15 cellular contexts compared by ENCODE assay signal in the genomic region with DNA sequence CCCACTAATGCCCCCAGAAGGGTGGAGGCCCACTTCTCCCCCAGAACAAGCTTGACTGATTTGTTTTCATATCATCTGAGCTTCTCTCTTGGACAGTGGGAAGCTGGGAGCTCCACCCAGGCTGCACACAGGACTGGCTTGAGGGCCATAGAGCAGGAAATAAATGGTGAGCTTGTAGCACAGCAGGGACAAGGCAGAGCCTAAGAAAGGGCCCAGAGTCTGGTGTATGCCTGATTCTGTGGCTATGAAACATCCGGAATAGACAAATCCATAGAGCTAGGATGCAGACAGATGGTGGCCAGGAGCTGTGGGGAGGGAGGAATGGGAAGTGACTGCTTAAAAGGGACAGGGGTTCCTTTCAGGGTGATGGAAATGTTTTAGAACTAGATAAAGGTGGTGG.
DNase-seq lines count a peak whose midpoint lies in the region; ATAC-seq and TF ChIP-seq lines count a peak whose summit lies in the region.
"Had no signal": no experiment of that assay in that cellular context is flagged by ENCODE, and none has a peak within 500 bp of the region (broad histone marks: within the 10 kb centered on the region; RNA-seq: fewer than 3 reads in every experiment).

No MANE protein-coding gene starts in this region.

- H3K9ac ChIP-seq in colonic mucosa (ENCODE audit: low read depth in 2 of 2, low read length in 2 of 2): no peak overlapping the region

- CTCF ChIA-PET in CD4-positive, alpha-beta T cell (lab: Charles Lee): no interaction called here

- no peak for DNase-seq in CD4-positive, alpha-beta T cell
- DNase-seq in NCI-H146 (lab: John Stamatoyannopoulos, UW) (peak; percentile 39), colonic mucosa (no peak), psoas muscle (no peak), activated gamma-delta T cell treated with Interleukin-2 at 50 U/mL for 16 hours (no peak), retina (no peak)
- DNase-seq: CD8-positive, alpha-beta T cell; mesendoderm; stimulated activated CD4-positive, alpha-beta T cell treated with anti-CD3 and anti-CD28 coated beads, Interleukin-4, amount 100 ng/mL, for 1 hour; stimulated activated naive B cell treated with anti-CD40 and anti-IgM and Interleukin-4, amounts not matched to agents 10 μg/mL and 1 μg/mL and 100 μg/mL, for 72 hours had no signal

- peaks cover 32% of the 10 kb centered on the region for H3K4me1 Mint-ChIP-seq in CD4-positive, alpha-beta T cell (ENCODE audit: low read depth)

- intact Hi-C loops in CD4-positive, alpha-beta T cell (cut with DNase I, micrococcal nuclease): no loop called here
- intact Hi-C loops in colonic mucosa (cut with DNase I) (no loop called here), psoas muscle (cut with DNase I) (no loop called here)

- H3K9me3 Mint-ChIP-seq in CD4-positive, alpha-beta T cell: no peaks in the 10 kb centered on the region
- H3K9me3 Mint-ChIP-seq: CD8-positive, alpha-beta T cell; IgD-negative memory B cell; stimulated activated naive B cell treated with anti-CD40 and anti-IgM and Interleukin-4, amounts not matched to agents 10 μg/mL and 1 μg/mL and 100 μg/mL, for 72 hours; T-helper 2 cell treated with Interferon-gamma antibody and Interleukin-4, amounts not matched to agents 5 μg/mL and 100 μg/mL, for 36 hours had no signal

- H3K36me3 Mint-ChIP-seq in CD4-positive, alpha-beta T cell (ENCODE audit: low read depth): peaks cover 19% of the 10 kb centered on the region

- H3K27ac ChIP-seq in CD4-positive, alpha-beta T cell (ENCODE audit: low read depth, low read length): no peak overlapping the region
- H3K27ac ChIP-seq in colonic mucosa: peak overlapping the region; percentile 61
- peak overlapping the region; percentile 41 for H3K27ac ChIP-seq in psoas muscle
- H3K27ac ChIP-seq: epithelial cell of prostate had no signal

- no peaks in the 10 kb centered on the region for H3K27me3 ChIP-seq in CD4-positive, alpha-beta T cell (ENCODE audit: control insufficient read depth, insufficient read depth, low read length)
- H3K27me3 ChIP-seq in colonic mucosa (no peaks in the 10 kb centered on the region), psoas muscle (ENCODE audit: insufficient read depth in 3 of 3, low read length in 2 of 3) (no peaks in the 10 kb centered on the region)

- H3K9me3 ChIP-seq in CD4-positive, alpha-beta T cell (ENCODE audit: control insufficient read depth, low read length): no peaks in the 10 kb centered on the region
- H3K9me3 ChIP-seq in colonic mucosa: no peaks in the 10 kb centered on the region
- H3K9me3 ChIP-seq in psoas muscle: no peaks in the 10 kb centered on the region

- peak overlapping the region; percentile 55 for H3K27ac Mint-ChIP-seq in CD4-positive, alpha-beta T cell
- H3K27ac Mint-ChIP-seq: CD8-positive, alpha-beta T cell; IgD-negative memory B cell; progenitor cell of endocrine pancreas; stimulated activated naive B cell treated with anti-CD40 and anti-IgM and Interleukin-4, amounts not matched to agents 10 μg/mL and 1 μg/mL and 100 μg/mL, for 72 hours; T-helper 2 cell treated with Interferon-gamma antibody and Interleukin-4, amounts not matched to agents 5 μg/mL and 100 μg/mL, for 36 hours had no signal

- no peak for ATAC-seq in CD4-positive, alpha-beta T cell (ENCODE audit: poor library complexity)
- ATAC-seq in psoas muscle: no peak
- ATAC-seq in HG03095 (IDR thresholded peaks at IDR 0.05; ENCODE audit: unreplicated experiment): no peak
- ATAC-seq: CD8-positive, alpha-beta T cell; stimulated activated naive B cell treated with anti-CD40 and anti-IgM and Interleukin-4, amounts not matched to agents 10 μg/mL and 1 μg/mL and 100 μg/mL, for 72 hours had no signal

- TF ChIP-seq CTCF in CD4-positive, alpha-beta T cell (IDR thresholded peaks at IDR 0.05): no peak
- no peak for TF ChIP-seq CTCF in colonic mucosa (IDR thresholded peaks at IDR 0.05)
- no peak for TF ChIP-seq CTCF in psoas muscle (IDR thresholded peaks at IDR 0.05)

- H3K4me3 ChIP-seq in colonic mucosa (no peak overlapping the region), psoas muscle (no peak overlapping the region)

- 64 to 88% (median 71%) methylated on average over 1 of the region's 1 CpG for WGBS in psoas muscle, 3 donors

- POLR2A ChIA-PET in CD4-positive, alpha-beta T cell (lab: Charles Lee): interaction anchor here (1.0 kb wide), 1 partner anchor 15 kb away, joined by 3 read pairs; no protein-coding TSS in a partner anchor

- no peaks in the 10 kb centered on the region for H3K27me3 Mint-ChIP-seq in CD4-positive, alpha-beta T cell
- H3K27me3 Mint-ChIP-seq: IgD-negative memory B cell; stimulated activated naive B cell treated with anti-CD40 and anti-IgM and Interleukin-4, amounts not matched to agents 10 μg/mL and 1 μg/mL and 100 μg/mL, for 72 hours had no signal

- H3K36me3 ChIP-seq in colonic mucosa: no peaks in the 10 kb centered on the region
- H3K36me3 ChIP-seq in psoas muscle (ENCODE audit: insufficient read depth in 1 of 2, low read depth in 1 of 2): no peaks in the 10 kb centered on the region

- H3K4me3 Mint-ChIP-seq in CD4-positive, alpha-beta T cell: no peak overlapping the region
- H3K4me3 Mint-ChIP-seq: CD8-positive, alpha-beta T cell; IgD-negative memory B cell; stimulated activated naive B cell treated with anti-CD40 and anti-IgM and Interleukin-4, amounts not matched to agents 10 μg/mL and 1 μg/mL and 100 μg/mL, for 72 hours; T-helper 2 cell treated with Interferon-gamma antibody and Interleukin-4, amounts not matched to agents 5 μg/mL and 100 μg/mL, for 36 hours had no signal

- H3K4me1 ChIP-seq in colonic mucosa: peaks cover 18% of the 10 kb centered on the region
- peaks cover 61% of the 10 kb centered on the region for H3K4me1 ChIP-seq in psoas muscle
